ENCODE assay signal across 10 cellular contexts in the genomic region with DNA sequence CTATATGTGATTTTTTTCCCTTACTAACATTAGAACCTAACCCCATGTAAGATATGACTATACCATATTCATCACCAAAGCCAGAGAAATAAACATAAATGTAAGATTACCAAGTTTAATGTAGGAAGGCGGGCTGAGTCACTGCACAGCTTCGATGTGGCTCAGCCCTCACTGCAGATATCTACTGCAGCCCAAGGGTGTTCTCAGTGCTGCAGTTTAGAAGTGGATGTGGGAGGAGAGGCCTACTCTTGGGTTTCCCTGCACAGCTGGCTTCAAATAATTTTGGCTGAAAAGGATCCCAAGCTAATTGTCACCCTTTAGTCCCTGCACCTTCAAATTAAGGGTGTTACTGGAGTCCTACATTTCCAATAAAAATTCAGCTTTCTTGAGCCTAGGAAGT. TPM values are rescaled to one million over a fixed set of nuclear protein-coding genes. Genes with fewer than 3 reads are reported as not detected.
DNase-seq lines count a peak whose midpoint lies in the region; ATAC-seq, FAIRE-seq and TF ChIP-seq lines count a peak whose summit lies in the region.
"Had no signal": no experiment of that assay in that cellular context is flagged by ENCODE, and none has a peak within 500 bp of the region (broad histone marks: within the 10 kb centered on the region; RNA-seq: fewer than 3 reads in every experiment).

No MANE protein-coding gene starts in this region.

- 60 to 80% (median 75%) methylated on average over 2 of the region's 2 CpGs for WGBS in adrenal gland, 4 donors

- H3K4me3 Mint-ChIP-seq in CD8-positive, alpha-beta T cell: no peak overlapping the region
- H3K4me3 Mint-ChIP-seq in activated T-cell treated with anti-CD3 and anti-CD28 coated beads, Interleukin-2, amount 50 U/mL, for 4 hours: no peak overlapping the region
- H3K4me3 Mint-ChIP-seq in memory B cell (no peak overlapping the region), endothelial cell (ENCODE audit: unreplicated experiment) (no peak overlapping the region)

- no peak overlapping the region for H3K4me3 ChIP-seq in CD8-positive, alpha-beta T cell (ENCODE audit: low read depth, low read length)
- H3K4me3 ChIP-seq in adrenal gland: no peak overlapping the region
- H3K4me3 ChIP-seq: skin epidermis had no signal

- H3K4me1 Mint-ChIP-seq in CD8-positive, alpha-beta T cell (ENCODE audit: low read depth): peaks cover 67% of the 10 kb centered on the region
- peaks cover 66% of the 10 kb centered on the region for H3K4me1 Mint-ChIP-seq in activated T-cell treated with anti-CD3 and anti-CD28 coated beads, Interleukin-2, amount 50 U/mL, for 4 hours (ENCODE audit: low read depth)
- H3K4me1 Mint-ChIP-seq in memory B cell: peaks cover 28% of the 10 kb centered on the region
- H3K4me1 Mint-ChIP-seq in endothelial cell (ENCODE audit: unreplicated experiment): peaks cover 2% of the 10 kb centered on the region

- H3K27me3 ChIP-seq in CD8-positive, alpha-beta T cell (ENCODE audit: insufficient read depth, low read length): no peaks in the 10 kb centered on the region
- no peaks in the 10 kb centered on the region for H3K27me3 ChIP-seq in adrenal gland

- H3K9me3 Mint-ChIP-seq in CD8-positive, alpha-beta T cell: no peaks in the 10 kb centered on the region
- no peaks in the 10 kb centered on the region for H3K9me3 Mint-ChIP-seq in activated T-cell treated with anti-CD3 and anti-CD28 coated beads, Interleukin-2, amount 50 U/mL, for 4 hours
- H3K9me3 Mint-ChIP-seq in memory B cell (no peaks in the 10 kb centered on the region), endothelial cell (ENCODE audit: unreplicated experiment) (no peaks in the 10 kb centered on the region)

- DNase-seq in CD8-positive, alpha-beta T cell: no peak
- DNase-seq in activated T-cell treated with anti-CD3 and anti-CD28 coated beads, Interleukin-2, amount 50 U/mL, for 4 hours: no peak
- DNase-seq in memory B cell (ENCODE audit: low spot score in 2 of 2) (no peak), endothelial cell (ENCODE audit: low spot score) (no peak), adrenal gland (no peak), GM12891 (ENCODE audit: insufficient read length, low spot score) (no peak)
- DNase-seq: DMS79 had no signal

- TF ChIP-seq POLR2A in adrenal gland (IDR thresholded peaks at IDR 0.05) (no peak), GM12891 (IDR thresholded peaks at IDR 0.05; ENCODE audit: low read depth, low read length) (no peak; the same call in 1 of the 2 replicates)

- peak; percentile 35 for ATAC-seq in CD8-positive, alpha-beta T cell
- peak; percentile 63 for ATAC-seq in HG02610 (IDR thresholded peaks at IDR 0.05; ENCODE audit: unreplicated experiment)
- ATAC-seq in activated T-cell treated with anti-CD3 and anti-CD28 coated beads, Interleukin-2, amount 50 U/mL, for 4 hours: peak; percentile 85 to 87
- ATAC-seq in memory B cell (ENCODE audit: low read depth): no peak
- no peak for ATAC-seq in HG03354 (IDR thresholded peaks at IDR 0.05; ENCODE audit: poor library complexity, severe bottlenecking, unreplicated experiment)

- no peak for FAIRE-seq in GM12891 (lab: Jason Lieb, UNC)

- no peaks in the 10 kb centered on the region for H3K9me3 ChIP-seq in CD8-positive, alpha-beta T cell (ENCODE audit: low read length)
- no peaks in the 10 kb centered on the region for H3K9me3 ChIP-seq in adrenal gland (replicated peaks in 1 of 3)

- POLR2A ChIA-PET in CD8-positive, alpha-beta T cell (lab: Charles Lee): interaction anchor here (0.6 to 1.0 kb wide), 2 partner anchors 10 to 380 kb away, joined by 3 to 4 read pairs; a partner anchor contains a TSS

- peaks cover 37% of the 10 kb centered on the region for H3K36me3 Mint-ChIP-seq in CD8-positive, alpha-beta T cell
- peaks cover 26% of the 10 kb centered on the region for H3K36me3 Mint-ChIP-seq in activated T-cell treated with anti-CD3 and anti-CD28 coated beads, Interleukin-2, amount 50 U/mL, for 4 hours (ENCODE audit: insufficient read depth)
- peaks cover 18% of the 10 kb centered on the region for H3K36me3 Mint-ChIP-seq in memory B cell
- no peaks in the 10 kb centered on the region for H3K36me3 Mint-ChIP-seq in endothelial cell (ENCODE audit: low read depth, unreplicated experiment)

- H3K27ac Mint-ChIP-seq in CD8-positive, alpha-beta T cell: no peak overlapping the region
- peak overlapping the region; percentile 28 for H3K27ac Mint-ChIP-seq in memory B cell
- no peak overlapping the region for H3K27ac Mint-ChIP-seq in endothelial cell (ENCODE audit: unreplicated experiment)

- peaks cover 2% of the 10 kb centered on the region for H3K4me1 ChIP-seq in CD8-positive, alpha-beta T cell (ENCODE audit: insufficient read depth, low read length)
- H3K4me1 ChIP-seq in adrenal gland (replicated peaks in 1 of 2): peaks cover 5 to 87% of the 10 kb centered on the region in 2 donors

- no peak for TF ChIP-seq CTCF in CD8-positive, alpha-beta T cell (IDR thresholded peaks at IDR 0.05)
- no peak for TF ChIP-seq CTCF in endothelial cell (IDR thresholded peaks at IDR 0.05; ENCODE audit: unreplicated experiment)
- no peak for TF ChIP-seq CTCF in adrenal gland (IDR thresholded peaks at IDR 0.05)

- CTCF ChIA-PET in CD8-positive, alpha-beta T cell (lab: Charles Lee): interaction anchor here (1.4 kb wide), 1 partner anchor 303 kb away, joined by 6 read pairs; no protein-coding TSS in a partner anchor

- no peak overlapping the region for H3K27ac ChIP-seq in CD8-positive, alpha-beta T cell (ENCODE audit: low read depth, low read length)
- H3K27ac ChIP-seq in adrenal gland: no peak overlapping the region

- intact Hi-C loops in CD8-positive, alpha-beta T cell (cut with DNase I, micrococcal nuclease): no loop called here
- intact Hi-C loops in adrenal gland (cut with DNase I): no loop called here

- no peaks in the 10 kb centered on the region for H3K36me3 ChIP-seq in CD8-positive, alpha-beta T cell (ENCODE audit: insufficient read depth, low read length)
- H3K36me3 ChIP-seq in adrenal gland (replicated peaks in 1 of 2): no peaks in the 10 kb centered on the region

- no peaks in the 10 kb centered on the region for H3K27me3 Mint-ChIP-seq in CD8-positive, alpha-beta T cell (ENCODE audit: low read depth)
- no peaks in the 10 kb centered on the region for H3K27me3 Mint-ChIP-seq in activated T-cell treated with anti-CD3 and anti-CD28 coated beads, Interleukin-2, amount 50 U/mL, for 4 hours (ENCODE audit: low read depth)
- no peaks in the 10 kb centered on the region for H3K27me3 Mint-ChIP-seq in memory B cell
- H3K27me3 Mint-ChIP-seq in endothelial cell (ENCODE audit: unreplicated experiment): no peaks in the 10 kb centered on the region

TF ChIP-seq in GM12891, 5 proteins besides CTCF, POLR2A, EP300 and RAD21:
- TF ChIP-seq TAF1 (IDR thresholded peaks at IDR 0.05; ENCODE audit: low read depth, low read length) (no peak), POLR2AphosphoS5 (IDR thresholded peaks at IDR 0.05; ENCODE audit: low read depth, low read length) (no peak), SPI1 (IDR thresholded peaks at IDR 0.05; ENCODE audit: low read depth, low read length) (no peak), PAX5 (IDR thresholded peaks at IDR 0.05; ENCODE audit: insufficient read depth, low read length, severe bottlenecking) (no peak), POU2F2 (IDR thresholded peaks at IDR 0.05; ENCODE audit: low read depth, low read length) (no peak)
TF ChIP-seq in GM12891: peak in this region for 0.

RNA-seq across cellular contexts. Expression of a gene that starts 9.2 kb away (rescaled TPM):
- total RNA-seq in CD8-positive, alpha-beta T cell: 100 to 1,000 TPM; 141 to 156 TPM
- total RNA-seq in activated T-cell treated with anti-CD3 and anti-CD28 coated beads, Interleukin-2, amount 50 U/mL, for 4 hours: 100 to 1,000 TPM; 182 to 203 (median 189) TPM
- 220 TPM for total RNA-seq in endothelial cell (ENCODE audit: unreplicated experiment)
- 100 to 1,000 TPM in 7 of 8 donors, 10 to 100 TPM in 1; 82.7 to 184 (median 140) TPM for total RNA-seq in adrenal gland
- 100 to 1,000 TPM in 1 of 3 donors, 10 to 100 TPM in 2; 19.1 to 172 (median 23.7) TPM for polyA plus RNA-seq in adrenal gland
- 37.6 TPM for polyA plus RNA-seq in GM12891 (2012; ENCODE audit: low read depth, missing spikeins)

RNA-seq across cellular contexts. Expression of a gene that starts 30.9 kb away (rescaled TPM):
- 10 to 100 TPM; 22.5 to 22.7 TPM for total RNA-seq in CD8-positive, alpha-beta T cell
- total RNA-seq in activated T-cell treated with anti-CD3 and anti-CD28 coated beads, Interleukin-2, amount 50 U/mL, for 4 hours: 10 to 100 TPM; 25.6 to 32.2 (median 29.1) TPM
- total RNA-seq in endothelial cell (ENCODE audit: unreplicated experiment): 9.1 TPM
- total RNA-seq in adrenal gland: 10 to 100 TPM; 29.5 to 57.5 (median 43.7) TPM
- polyA plus RNA-seq in adrenal gland: 10 to 100 TPM in 2 of 3 donors, 1 to 10 TPM in 1; 6.3 to 22.2 (median 11.4) TPM
- polyA plus RNA-seq in GM12891 (2012; ENCODE audit: low read depth, missing spikeins): 6.3 TPM

Comparison
In these comparisons a context has a peak if more than half of its experiments do, and no peak if none do; other contexts are left out.
1. ATAC-seq: peak in CD8-positive, alpha-beta T cell (single experiment), HG02610 (single experiment) and activated T-cell treated with anti-CD3 and anti-CD28 coated beads, Interleukin-2, amount 50 U/mL, for 4 hours (2 of 2); none in memory B cell (single experiment) and HG03354 (single experiment).